In the genomic region with DNA sequence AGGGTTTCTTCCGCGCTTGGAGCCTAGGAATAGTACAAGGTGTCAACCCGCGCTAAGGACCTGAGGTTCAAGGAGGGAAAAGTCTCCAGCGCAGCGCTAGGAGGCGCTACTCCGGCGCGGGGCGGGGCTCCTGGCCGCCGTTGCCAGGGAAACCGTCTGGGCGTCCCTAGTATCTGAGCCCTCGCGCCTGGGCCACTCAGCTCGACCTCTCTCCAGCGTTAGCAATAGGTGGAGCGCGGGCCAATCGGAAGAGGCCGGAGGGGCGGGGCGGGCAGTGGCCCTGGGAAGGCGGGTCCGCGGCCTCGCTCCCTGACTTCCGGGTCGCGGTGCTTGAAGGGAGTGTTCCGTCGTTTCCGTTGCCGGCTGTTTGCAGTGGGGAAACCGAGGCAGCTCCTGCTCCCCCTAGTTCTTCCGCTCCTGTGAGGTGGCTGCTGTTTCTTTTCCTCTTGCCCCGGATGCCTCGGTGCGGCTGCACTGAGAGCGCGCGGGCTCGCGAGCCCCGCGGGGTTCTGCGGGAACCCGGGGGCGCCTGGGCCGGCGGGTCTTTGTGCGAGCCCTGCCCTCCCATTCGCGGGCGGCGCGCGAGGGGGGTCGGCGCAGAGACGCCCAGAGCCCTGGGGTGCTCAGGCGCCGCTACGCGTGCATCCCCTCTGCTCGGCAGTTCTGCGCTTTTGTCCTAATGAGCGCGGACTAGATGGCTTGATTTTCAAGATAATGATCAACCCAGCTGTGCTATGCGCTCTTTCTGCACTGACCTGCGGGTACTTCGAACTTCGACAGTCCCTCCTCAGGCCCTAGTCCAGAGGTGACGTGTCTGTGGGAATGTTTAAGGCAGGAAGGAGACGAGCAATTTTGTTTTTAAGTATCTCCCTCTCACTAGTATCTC, we compare ENCODE assay signal across 1 cellular context.
A peak's percentile ranks its signal among the peaks of the same experiment; 100 is the strongest.
TF ChIP-seq lines count a peak whose summit lies in the region.

A gene with protein sequence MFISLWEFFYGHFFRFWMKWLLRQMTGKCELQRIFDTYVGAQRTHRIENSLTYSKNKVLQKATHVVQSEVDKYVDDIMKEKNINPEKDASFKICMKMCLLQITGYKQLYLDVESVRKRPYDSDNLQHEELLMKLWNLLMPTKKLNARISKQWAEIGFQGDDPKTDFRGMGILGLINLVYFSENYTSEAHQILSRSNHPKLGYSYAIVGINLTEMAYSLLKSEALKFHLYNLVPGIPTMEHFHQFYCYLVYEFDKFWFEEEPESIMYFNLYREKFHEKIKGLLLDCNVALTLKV (plus strand): TSS at position 312 of the 886 bp plus-strand sequence. CDS start 1,261 bp downstream, outside the sequence.

TF ChIP-seq in K562, 482 proteins besides CTCF, POLR2A, EP300 and RAD21 (continued from another document and continues in another):
- no peak for TF ChIP-seq MEF2D (tag; conservative IDR thresholded peaks at IDR 0.05; ENCODE audit: low read depth)
- TF ChIP-seq RBM25 (IDR thresholded peaks at IDR 0.05; ENCODE audit: low read depth, low read length, severe bottlenecking) = peak; percentile 66
- TF ChIP-seq, protein P1, sequence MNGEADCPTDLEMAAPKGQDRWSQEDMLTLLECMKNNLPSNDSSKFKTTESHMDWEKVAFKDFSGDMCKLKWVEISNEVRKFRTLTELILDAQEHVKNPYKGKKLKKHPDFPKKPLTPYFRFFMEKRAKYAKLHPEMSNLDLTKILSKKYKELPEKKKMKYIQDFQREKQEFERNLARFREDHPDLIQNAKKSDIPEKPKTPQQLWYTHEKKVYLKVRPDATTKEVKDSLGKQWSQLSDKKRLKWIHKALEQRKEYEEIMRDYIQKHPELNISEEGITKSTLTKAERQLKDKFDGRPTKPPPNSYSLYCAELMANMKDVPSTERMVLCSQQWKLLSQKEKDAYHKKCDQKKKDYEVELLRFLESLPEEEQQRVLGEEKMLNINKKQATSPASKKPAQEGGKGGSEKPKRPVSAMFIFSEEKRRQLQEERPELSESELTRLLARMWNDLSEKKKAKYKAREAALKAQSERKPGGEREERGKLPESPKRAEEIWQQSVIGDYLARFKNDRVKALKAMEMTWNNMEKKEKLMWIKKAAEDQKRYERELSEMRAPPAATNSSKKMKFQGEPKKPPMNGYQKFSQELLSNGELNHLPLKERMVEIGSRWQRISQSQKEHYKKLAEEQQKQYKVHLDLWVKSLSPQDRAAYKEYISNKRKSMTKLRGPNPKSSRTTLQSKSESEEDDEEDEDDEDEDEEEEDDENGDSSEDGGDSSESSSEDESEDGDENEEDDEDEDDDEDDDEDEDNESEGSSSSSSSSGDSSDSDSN (IDR thresholded peaks at IDR 0.05; ENCODE audit: borderline replicate concordance in 1 of 2, low read depth in 2 of 2, low read length in 2 of 2) = 0 out of 4 replicates have a peak, but pooled peaks of 1 of the 2 experiments have one; percentile 43
- TF ChIP-seq ETS2 (tag; IDR thresholded peaks at IDR 0.05; ENCODE audit: borderline replicate concordance, poor library complexity, severe bottlenecking) = no peak
- no peak for TF ChIP-seq HDAC6 (IDR thresholded peaks at IDR 0.05; ENCODE audit: low read depth, low read length)
- TF ChIP-seq HNRNPK (IDR thresholded peaks at IDR 0.05; ENCODE audit: low read depth, low read length, poor library complexity, severe bottlenecking) = no peak
- TF ChIP-seq NFXL1 (CRISPR knock-in tag; IDR thresholded peaks at IDR 0.05) = no peak
- no peak for TF ChIP-seq ZNF589 (CRISPR knock-in tag; IDR thresholded peaks at IDR 0.05; ENCODE audit: low read depth)
- TF ChIP-seq CTBP1 (IDR thresholded peaks at IDR 0.05; ENCODE audit: borderline replicate concordance) = peak; percentile 45; the same call in 1 of the 2 replicates
- no peak for TF ChIP-seq NFE2L1 (tag; IDR thresholded peaks at IDR 0.05; ENCODE audit: borderline replicate concordance, low read depth)
- no peak for TF ChIP-seq NELFE (IDR thresholded peaks at IDR 0.05; ENCODE audit: insufficient read depth, insufficient read length)
- no peak; the same call in 1 of the 2 replicates for TF ChIP-seq GTF2A2 (tag; IDR thresholded peaks at IDR 0.05)
- 0 out of 2 replicates have a peak, but pooled peaks have one; percentile 41 for TF ChIP-seq TARDBP (IDR thresholded peaks at IDR 0.05)
- no peak for TF ChIP-seq ZNF224 (CRISPR knock-in tag; IDR thresholded peaks at IDR 0.05)
- no peak for TF ChIP-seq RBM39 (optimal IDR thresholded peaks at IDR 0.05; ENCODE audit: low read depth, low read length)
- no peak for TF ChIP-seq ZNF124 (CRISPR knock-in tag; IDR thresholded peaks at IDR 0.05)
- no peak for TF ChIP-seq ZNF584 (CRISPR knock-in tag; IDR thresholded peaks at IDR 0.05; ENCODE audit: low read depth)
- TF ChIP-seq MAFF (IDR thresholded peaks at IDR 0.05; ENCODE audit: low read length) = no peak
- TF ChIP-seq, protein P2, sequence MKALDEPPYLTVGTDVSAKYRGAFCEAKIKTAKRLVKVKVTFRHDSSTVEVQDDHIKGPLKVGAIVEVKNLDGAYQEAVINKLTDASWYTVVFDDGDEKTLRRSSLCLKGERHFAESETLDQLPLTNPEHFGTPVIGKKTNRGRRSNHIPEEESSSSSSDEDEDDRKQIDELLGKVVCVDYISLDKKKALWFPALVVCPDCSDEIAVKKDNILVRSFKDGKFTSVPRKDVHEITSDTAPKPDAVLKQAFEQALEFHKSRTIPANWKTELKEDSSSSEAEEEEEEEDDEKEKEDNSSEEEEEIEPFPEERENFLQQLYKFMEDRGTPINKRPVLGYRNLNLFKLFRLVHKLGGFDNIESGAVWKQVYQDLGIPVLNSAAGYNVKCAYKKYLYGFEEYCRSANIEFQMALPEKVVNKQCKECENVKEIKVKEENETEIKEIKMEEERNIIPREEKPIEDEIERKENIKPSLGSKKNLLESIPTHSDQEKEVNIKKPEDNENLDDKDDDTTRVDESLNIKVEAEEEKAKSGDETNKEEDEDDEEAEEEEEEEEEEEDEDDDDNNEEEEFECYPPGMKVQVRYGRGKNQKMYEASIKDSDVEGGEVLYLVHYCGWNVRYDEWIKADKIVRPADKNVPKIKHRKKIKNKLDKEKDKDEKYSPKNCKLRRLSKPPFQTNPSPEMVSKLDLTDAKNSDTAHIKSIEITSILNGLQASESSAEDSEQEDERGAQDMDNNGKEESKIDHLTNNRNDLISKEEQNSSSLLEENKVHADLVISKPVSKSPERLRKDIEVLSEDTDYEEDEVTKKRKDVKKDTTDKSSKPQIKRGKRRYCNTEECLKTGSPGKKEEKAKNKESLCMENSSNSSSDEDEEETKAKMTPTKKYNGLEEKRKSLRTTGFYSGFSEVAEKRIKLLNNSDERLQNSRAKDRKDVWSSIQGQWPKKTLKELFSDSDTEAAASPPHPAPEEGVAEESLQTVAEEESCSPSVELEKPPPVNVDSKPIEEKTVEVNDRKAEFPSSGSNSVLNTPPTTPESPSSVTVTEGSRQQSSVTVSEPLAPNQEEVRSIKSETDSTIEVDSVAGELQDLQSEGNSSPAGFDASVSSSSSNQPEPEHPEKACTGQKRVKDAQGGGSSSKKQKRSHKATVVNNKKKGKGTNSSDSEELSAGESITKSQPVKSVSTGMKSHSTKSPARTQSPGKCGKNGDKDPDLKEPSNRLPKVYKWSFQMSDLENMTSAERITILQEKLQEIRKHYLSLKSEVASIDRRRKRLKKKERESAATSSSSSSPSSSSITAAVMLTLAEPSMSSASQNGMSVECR (CRISPR knock-in tag; IDR thresholded peaks at IDR 0.05) = no peak; the same call in none of the 2 replicates
- no peak for TF ChIP-seq POU5F1 (IDR thresholded peaks at IDR 0.05; ENCODE audit: borderline replicate concordance, low read depth, low read length, partially characterized antibody)
- TF ChIP-seq RUNX1 (IDR thresholded peaks at IDR 0.05; ENCODE audit: low read depth) = no peak
- TF ChIP-seq ZNF785 (CRISPR knock-in tag; IDR thresholded peaks at IDR 0.05) = no peak
- TF ChIP-seq, protein P3, sequence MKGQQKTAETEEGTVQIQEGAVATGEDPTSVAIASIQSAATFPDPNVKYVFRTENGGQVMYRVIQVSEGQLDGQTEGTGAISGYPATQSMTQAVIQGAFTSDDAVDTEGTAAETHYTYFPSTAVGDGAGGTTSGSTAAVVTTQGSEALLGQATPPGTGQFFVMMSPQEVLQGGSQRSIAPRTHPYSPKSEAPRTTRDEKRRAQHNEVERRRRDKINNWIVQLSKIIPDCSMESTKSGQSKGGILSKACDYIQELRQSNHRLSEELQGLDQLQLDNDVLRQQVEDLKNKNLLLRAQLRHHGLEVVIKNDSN (CRISPR knock-in tag; IDR thresholded peaks at IDR 0.05) = no peak
- TF ChIP-seq SP2 (IDR thresholded peaks at IDR 0.05; ENCODE audit: extremely low read depth, low read depth, low read length, poor library complexity, severe bottlenecking) = peak; percentile 19
- TF ChIP-seq, protein P4, sequence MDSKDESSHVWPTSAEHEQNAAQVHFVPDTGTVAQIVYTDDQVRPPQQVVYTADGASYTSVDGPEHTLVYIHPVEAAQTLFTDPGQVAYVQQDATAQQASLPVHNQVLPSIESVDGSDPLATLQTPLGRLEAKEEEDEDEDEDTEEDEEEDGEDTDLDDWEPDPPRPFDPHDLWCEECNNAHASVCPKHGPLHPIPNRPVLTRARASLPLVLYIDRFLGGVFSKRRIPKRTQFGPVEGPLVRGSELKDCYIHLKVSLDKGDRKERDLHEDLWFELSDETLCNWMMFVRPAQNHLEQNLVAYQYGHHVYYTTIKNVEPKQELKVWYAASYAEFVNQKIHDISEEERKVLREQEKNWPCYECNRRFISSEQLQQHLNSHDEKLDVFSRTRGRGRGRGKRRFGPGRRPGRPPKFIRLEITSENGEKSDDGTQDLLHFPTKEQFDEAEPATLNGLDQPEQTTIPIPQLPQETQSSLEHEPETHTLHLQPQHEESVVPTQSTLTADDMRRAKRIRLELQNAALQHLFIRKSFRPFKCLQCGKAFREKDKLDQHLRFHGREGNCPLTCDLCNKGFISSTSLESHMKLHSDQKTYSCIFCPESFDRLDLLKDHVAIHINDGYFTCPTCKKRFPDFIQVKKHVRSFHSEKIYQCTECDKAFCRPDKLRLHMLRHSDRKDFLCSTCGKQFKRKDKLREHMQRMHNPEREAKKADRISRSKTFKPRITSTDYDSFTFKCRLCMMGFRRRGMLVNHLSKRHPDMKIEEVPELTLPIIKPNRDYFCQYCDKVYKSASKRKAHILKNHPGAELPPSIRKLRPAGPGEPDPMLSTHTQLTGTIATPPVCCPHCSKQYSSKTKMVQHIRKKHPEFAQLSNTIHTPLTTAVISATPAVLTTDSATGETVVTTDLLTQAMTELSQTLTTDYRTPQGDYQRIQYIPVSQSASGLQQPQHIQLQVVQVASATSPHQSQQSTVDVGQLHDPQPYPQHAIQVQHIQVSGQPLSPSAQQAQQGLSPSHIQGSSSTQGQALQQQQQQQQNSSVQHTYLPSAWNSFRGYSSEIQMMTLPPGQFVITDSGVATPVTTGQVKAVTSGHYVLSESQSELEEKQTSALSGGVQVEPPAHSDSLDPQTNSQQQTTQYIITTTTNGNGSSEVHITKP (IDR thresholded peaks at IDR 0.05; ENCODE audit: partially characterized antibody) = peak; percentile 89
- no peak for TF ChIP-seq GTF2F1 (IDR thresholded peaks at IDR 0.05; ENCODE audit: low read depth, low read length)
- no peak for TF ChIP-seq ATF1 (CRISPR knock-in tag; IDR thresholded peaks at IDR 0.05)
- TF ChIP-seq ATF1 (tag; IDR thresholded peaks at IDR 0.05) = peak; percentile 77
- TF ChIP-seq ZNF146 (CRISPR knock-in tag; IDR thresholded peaks at IDR 0.05; ENCODE audit: unreplicated experiment) = no peak
- no peak for TF ChIP-seq POLR2AphosphoS2 (IDR thresholded peaks at IDR 0.05; ENCODE audit: low read length)
- TF ChIP-seq, protein P5, sequence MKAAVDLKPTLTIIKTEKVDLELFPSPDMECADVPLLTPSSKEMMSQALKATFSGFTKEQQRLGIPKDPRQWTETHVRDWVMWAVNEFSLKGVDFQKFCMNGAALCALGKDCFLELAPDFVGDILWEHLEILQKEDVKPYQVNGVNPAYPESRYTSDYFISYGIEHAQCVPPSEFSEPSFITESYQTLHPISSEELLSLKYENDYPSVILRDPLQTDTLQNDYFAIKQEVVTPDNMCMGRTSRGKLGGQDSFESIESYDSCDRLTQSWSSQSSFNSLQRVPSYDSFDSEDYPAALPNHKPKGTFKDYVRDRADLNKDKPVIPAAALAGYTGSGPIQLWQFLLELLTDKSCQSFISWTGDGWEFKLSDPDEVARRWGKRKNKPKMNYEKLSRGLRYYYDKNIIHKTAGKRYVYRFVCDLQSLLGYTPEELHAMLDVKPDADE (conservative IDR thresholded peaks at IDR 0.05; ENCODE audit: control insufficient read depth, low read depth, low read length) = 0 out of 2 replicates have a peak, but pooled peaks have one; percentile 30
- TF ChIP-seq, protein P6, sequence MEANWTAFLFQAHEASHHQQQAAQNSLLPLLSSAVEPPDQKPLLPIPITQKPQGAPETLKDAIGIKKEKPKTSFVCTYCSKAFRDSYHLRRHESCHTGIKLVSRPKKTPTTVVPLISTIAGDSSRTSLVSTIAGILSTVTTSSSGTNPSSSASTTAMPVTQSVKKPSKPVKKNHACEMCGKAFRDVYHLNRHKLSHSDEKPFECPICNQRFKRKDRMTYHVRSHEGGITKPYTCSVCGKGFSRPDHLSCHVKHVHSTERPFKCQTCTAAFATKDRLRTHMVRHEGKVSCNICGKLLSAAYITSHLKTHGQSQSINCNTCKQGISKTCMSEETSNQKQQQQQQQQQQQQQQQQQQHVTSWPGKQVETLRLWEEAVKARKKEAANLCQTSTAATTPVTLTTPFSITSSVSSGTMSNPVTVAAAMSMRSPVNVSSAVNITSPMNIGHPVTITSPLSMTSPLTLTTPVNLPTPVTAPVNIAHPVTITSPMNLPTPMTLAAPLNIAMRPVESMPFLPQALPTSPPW (CRISPR knock-in tag; IDR thresholded peaks at IDR 0.05) = peak; percentile 73
- TF ChIP-seq, protein P7, sequence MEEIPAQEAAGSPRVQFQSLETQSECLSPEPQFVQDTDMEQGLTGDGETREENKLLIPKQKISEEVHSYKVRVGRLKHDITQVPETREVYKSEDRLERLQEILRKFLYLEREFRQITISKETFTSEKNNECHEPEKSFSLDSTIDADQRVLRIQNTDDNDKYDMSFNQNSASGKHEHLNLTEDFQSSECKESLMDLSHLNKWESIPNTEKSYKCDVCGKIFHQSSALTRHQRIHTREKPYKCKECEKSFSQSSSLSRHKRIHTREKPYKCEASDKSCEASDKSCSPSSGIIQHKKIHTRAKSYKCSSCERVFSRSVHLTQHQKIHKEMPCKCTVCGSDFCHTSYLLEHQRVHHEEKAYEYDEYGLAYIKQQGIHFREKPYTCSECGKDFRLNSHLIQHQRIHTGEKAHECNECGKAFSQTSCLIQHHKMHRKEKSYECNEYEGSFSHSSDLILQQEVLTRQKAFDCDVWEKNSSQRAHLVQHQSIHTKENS (CRISPR knock-in tag; IDR thresholded peaks at IDR 0.05) = no peak
- TF ChIP-seq ZNF764 (CRISPR knock-in tag; IDR thresholded peaks at IDR 0.05; ENCODE audit: low read depth) = no peak
- TF ChIP-seq ARNT (IDR thresholded peaks at IDR 0.05) = no peak
- no peak; the same call in 1 of the 2 replicates for TF ChIP-seq FOXP1 (CRISPR knock-in tag; IDR thresholded peaks at IDR 0.05)
- TF ChIP-seq, protein P8, sequence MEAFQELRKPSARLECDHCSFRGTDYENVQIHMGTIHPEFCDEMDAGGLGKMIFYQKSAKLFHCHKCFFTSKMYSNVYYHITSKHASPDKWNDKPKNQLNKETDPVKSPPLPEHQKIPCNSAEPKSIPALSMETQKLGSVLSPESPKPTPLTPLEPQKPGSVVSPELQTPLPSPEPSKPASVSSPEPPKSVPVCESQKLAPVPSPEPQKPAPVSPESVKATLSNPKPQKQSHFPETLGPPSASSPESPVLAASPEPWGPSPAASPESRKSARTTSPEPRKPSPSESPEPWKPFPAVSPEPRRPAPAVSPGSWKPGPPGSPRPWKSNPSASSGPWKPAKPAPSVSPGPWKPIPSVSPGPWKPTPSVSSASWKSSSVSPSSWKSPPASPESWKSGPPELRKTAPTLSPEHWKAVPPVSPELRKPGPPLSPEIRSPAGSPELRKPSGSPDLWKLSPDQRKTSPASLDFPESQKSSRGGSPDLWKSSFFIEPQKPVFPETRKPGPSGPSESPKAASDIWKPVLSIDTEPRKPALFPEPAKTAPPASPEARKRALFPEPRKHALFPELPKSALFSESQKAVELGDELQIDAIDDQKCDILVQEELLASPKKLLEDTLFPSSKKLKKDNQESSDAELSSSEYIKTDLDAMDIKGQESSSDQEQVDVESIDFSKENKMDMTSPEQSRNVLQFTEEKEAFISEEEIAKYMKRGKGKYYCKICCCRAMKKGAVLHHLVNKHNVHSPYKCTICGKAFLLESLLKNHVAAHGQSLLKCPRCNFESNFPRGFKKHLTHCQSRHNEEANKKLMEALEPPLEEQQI (IDR thresholded peaks at IDR 0.05) = peak; percentile 78
